ENCODE assay signal across 11 cellular contexts in genomic region chr9:77440057-77440456, GRCh38.
DNase-seq lines count a peak whose midpoint lies in the region; TF ChIP-seq lines count a peak whose summit lies in the region.
"Had no signal": no experiment of that assay in that cellular context is flagged by ENCODE, and none has a peak within 500 bp of the region (broad histone marks: within the 10 kb centered on the region; RNA-seq: fewer than 3 reads in every experiment).

No MANE protein-coding gene starts in this region.

- H3K4me1 ChIP-seq in skeletal muscle satellite cell (ENCODE audit: control insufficient read depth, insufficient read depth, low read length): peaks cover 8% of the 10 kb centered on the region
- H3K4me1 ChIP-seq: ascending aorta had no signal

- H3K27me3 ChIP-seq in H7 (ENCODE audit: control insufficient read depth, insufficient read depth, low read length): no peaks in the 10 kb centered on the region
- no peaks in the 10 kb centered on the region for H3K27me3 ChIP-seq in skeletal muscle satellite cell (ENCODE audit: control insufficient read depth, insufficient read depth, low read length)
- H3K27me3 ChIP-seq: ascending aorta had no signal

- TF ChIP-seq CTCF in fibroblast of mammary gland (conservative IDR thresholded peaks at IDR 0.05; ENCODE audit: control insufficient read depth, insufficient read depth, low read depth, low read length): no peak

- peak overlapping the region; percentile 71 for H3K4me2 ChIP-seq in skeletal muscle satellite cell (ENCODE audit: low read length)

- H3K9ac ChIP-seq in skeletal muscle satellite cell (ENCODE audit: low read depth, low read length): peak overlapping the region; percentile 32

- H3K36me3 ChIP-seq in H7 (replicated peaks; ENCODE audit: control insufficient read depth, insufficient read depth, low read length) (no peaks in the 10 kb centered on the region), skeletal muscle satellite cell (ENCODE audit: insufficient read depth, low read length) (no peaks in the 10 kb centered on the region)
- H3K36me3 ChIP-seq: ascending aorta had no signal

- no peak overlapping the region for H3K4me3 ChIP-seq in H7 (ENCODE audit: insufficient read depth, low read depth, low read length)
- no peak overlapping the region for H3K4me3 ChIP-seq in fibroblast of mammary gland (ENCODE audit: control insufficient read depth, low read depth, low read length)
- H3K4me3 ChIP-seq in skeletal muscle satellite cell (ENCODE audit: low read length): peak overlapping the region; percentile 19
- H3K4me3 ChIP-seq: ascending aorta had no signal

- no peaks in the 10 kb centered on the region for H3K9me3 ChIP-seq in skeletal muscle satellite cell (replicated peaks; ENCODE audit: low read length)
- H3K9me3 ChIP-seq: ascending aorta had no signal

- peak; percentile 80 for DNase-seq in H7
- peak; percentile 12 for DNase-seq in NCI-H2196 treated with DMSO at 0.1 percent for 48 hours (lab: John Stamatoyannopoulos, UW; ENCODE audit: unreplicated experiment)
- DNase-seq in fibroblast of mammary gland (ENCODE audit: low read depth): peak; percentile 57
- DNase-seq in T1000 (lab: John Stamatoyannopoulos, UW): no peak
- DNase-seq in CD1c-positive myeloid dendritic cell (ENCODE audit: extremely low spot score): no peak
- no peak for DNase-seq in HCEC 1CT
- DNase-seq: activated CD4-positive, alpha-beta memory T cell treated with anti-CD3 and anti-CD28 coated beads for 36 hours; GOT3; RPMI8226 had no signal

Comparison
In these comparisons a context has a peak if more than half of its experiments do, and no peak if none do; other contexts are left out.
1. DNase-seq: peak in H7 (single experiment), NCI-H2196 treated with DMSO at 0.1 percent for 48 hours (single experiment) and fibroblast of mammary gland (single experiment); none in T1000 (single experiment), CD1c-positive myeloid dendritic cell (single experiment) and HCEC 1CT (single experiment).